In the genomic region with DNA sequence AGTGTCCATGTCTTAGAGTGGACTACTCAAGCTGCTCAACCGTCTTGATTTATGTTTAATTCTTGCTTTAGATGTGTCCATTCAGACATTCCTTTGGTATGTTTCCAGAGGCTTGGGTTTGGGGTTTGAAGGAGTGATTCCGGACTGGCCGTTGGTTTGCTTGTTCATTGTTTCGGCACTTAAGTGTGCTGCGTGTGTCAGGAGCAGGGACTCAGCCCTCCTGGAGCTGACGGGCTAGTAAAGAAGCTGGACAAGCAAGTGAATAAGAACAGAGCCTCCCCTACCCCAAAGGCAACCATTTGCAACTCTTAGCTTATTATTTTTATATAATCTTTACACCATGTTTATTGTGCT, we compare ENCODE assay signal across 17 cellular contexts.
"Had no signal": no experiment of that assay in that cellular context is flagged by ENCODE, and none has a peak within 500 bp of the region (broad histone marks: within the 10 kb centered on the region; RNA-seq: fewer than 3 reads in every experiment).

No MANE protein-coding gene starts in this region.

- DNase-seq: activated CD4-positive, alpha-beta memory T cell treated with anti-CD3 and anti-CD28 coated beads for 36 hours; activated CD4-positive, CD25-positive, alpha-beta regulatory T cell treated with anti-CD3 and anti-CD28 coated beads, Interleukin-2, amount 50 U/mL, for 72 hours; activated effector memory CD4-positive, alpha-beta T cell treated with anti-CD3 and anti-CD28 coated beads, Interleukin-2, amount 50 U/mL, for 16 hours; activated T-cell treated with anti-CD3 and anti-CD28 coated beads, Interleukin-2, amount 50 U/mL, for 4 hours; dorsolateral prefrontal cortex; foreskin fibroblast; head of caudate nucleus; left colon; occipital lobe; stimulated activated CD4-positive, alpha-beta T cell treated with anti-CD3 and anti-CD28 coated beads, Interleukin-4, amount 100 ng/mL, for 1 hour; stimulated activated CD8-positive, alpha-beta memory T cell treated with anti-CD3 and anti-CD28 coated beads, Interleukin-4, amount 100 ng/mL, for 48 hours; uterus had no signal

- H3K27ac ChIP-seq: breast epithelium, dorsolateral prefrontal cortex, esophagus muscularis mucosa, thoracic aorta, uterus had no signal

- H3K36me3 ChIP-seq: breast epithelium, esophagus muscularis mucosa, thoracic aorta, uterus had no signal

- H3K4me1 ChIP-seq: breast epithelium, uterus had no signal

- ATAC-seq: activated T-cell treated with anti-CD3 and anti-CD28 coated beads, Interleukin-2, amount 50 U/mL, for 4 hours; left colon; natural killer cell treated with Interleukin-12 subunit alpha and Interleukin-12 subunit beta and Interleukin-15 and Interleukin-18, amount 100 ng/mL, for 72 hours; sciatic nerve had no signal

- H3K4me3 ChIP-seq: breast epithelium, dorsolateral prefrontal cortex, esophagus muscularis mucosa, thoracic aorta, uterus had no signal

- H3K27me3 ChIP-seq: breast epithelium, dorsolateral prefrontal cortex, esophagus muscularis mucosa, uterus had no signal
